Comparison of ENCODE assay signal across 1 cellular context in genomic region chr14:31006703-31007102, GRCh38.
TF ChIP-seq lines count a peak whose summit lies in the region.

No MANE protein-coding gene starts in this region.

TF ChIP-seq in SK-N-SH, 30 proteins besides CTCF, POLR2A, EP300 and RAD21:
- TF ChIP-seq JUND (IDR thresholded peaks at IDR 0.05) = no peak
- no peak for TF ChIP-seq RXRA (IDR thresholded peaks at IDR 0.05; ENCODE audit: borderline replicate concordance, low read depth)
- no peak for TF ChIP-seq ELF1 (IDR thresholded peaks at IDR 0.05)
- no peak for TF ChIP-seq POLR2AphosphoS5 (IDR thresholded peaks at IDR 0.05; ENCODE audit: low read depth, low read length)
- TF ChIP-seq MXI1 (IDR thresholded peaks at IDR 0.05; ENCODE audit: low read depth, low read length) = no peak
- no peak for TF ChIP-seq USF1 (IDR thresholded peaks at IDR 0.05; ENCODE audit: borderline replicate concordance, low read depth)
- no peak for TF ChIP-seq MAX (IDR thresholded peaks at IDR 0.05; ENCODE audit: low read depth)
- no peak for TF ChIP-seq PBX3 (IDR thresholded peaks at IDR 0.05)
- TF ChIP-seq FOXM1 (IDR thresholded peaks at IDR 0.05; ENCODE audit: low read depth) = no peak
- TF ChIP-seq MEF2A (IDR thresholded peaks at IDR 0.05; ENCODE audit: borderline replicate concordance, low read depth) = no peak
